In genomic region chr4:108416831-108417230, GRCh38 we compare ENCODE assay signal across 25 cellular contexts.
"Had no signal": no experiment of that assay in that cellular context is flagged by ENCODE, and none has a peak within 500 bp of the region (broad histone marks: within the 10 kb centered on the region; RNA-seq: fewer than 3 reads in every experiment).

No MANE protein-coding gene starts in this region.

- DNase-seq: dermis blood vessel endothelial cell; dorsolateral prefrontal cortex; effector CD4-positive, alpha-beta T cell; effector memory CD4-positive, alpha-beta T cell; esophagus squamous epithelium; foreskin fibroblast; foreskin melanocyte; gastrocnemius medialis; glutamatergic neuron; head of caudate nucleus; heart right ventricle; hippocampal formation; left cardiac atrium; left lung; left ventricle myocardium superior; lower lobe of right lung; mesenchymal stem cell; mucosa of descending colon; naive B cell; naive thymus-derived CD8-positive, alpha-beta T cell had no signal

- H3K27me3 Mint-ChIP-seq: naive thymus-derived CD8-positive, alpha-beta T cell had no signal

- H3K4me3 Mint-ChIP-seq: mesothelial cell of epicardium; naive B cell; naive thymus-derived CD8-positive, alpha-beta T cell had no signal

- H3K27me3 ChIP-seq: dorsolateral prefrontal cortex, esophagus squamous epithelium, gastrocnemius medialis, heart right ventricle, left lung had no signal

- H3K4me1 ChIP-seq: esophagus squamous epithelium, gastrocnemius medialis, heart right ventricle, left lung, lower lobe of right lung had no signal

- H3K27ac ChIP-seq: coronary artery, dorsolateral prefrontal cortex, esophagus squamous epithelium, gastrocnemius medialis, heart right ventricle, left lung, lower lobe of right lung had no signal

- ATAC-seq: gastrocnemius medialis; heart right ventricle; left cardiac atrium; left lung; left ventricle myocardium superior; lower lobe of right lung; mucosa of descending colon; naive thymus-derived CD8-positive, alpha-beta T cell had no signal

- H3K4me3 ChIP-seq: coronary artery, dorsolateral prefrontal cortex, esophagus squamous epithelium, gastrocnemius medialis, heart right ventricle, left lung, lower lobe of right lung, mucosa of descending colon had no signal

- H3K4me1 Mint-ChIP-seq: mesothelial cell of epicardium, naive B cell had no signal

- H3K27ac Mint-ChIP-seq: mesothelial cell of epicardium had no signal

- H3K9me3 ChIP-seq: esophagus squamous epithelium, gastrocnemius medialis, left lung, lower lobe of right lung, mucosa of descending colon had no signal

- H3K36me3 Mint-ChIP-seq: mesothelial cell of epicardium; naive B cell; naive thymus-derived CD8-positive, alpha-beta T cell had no signal

- FAIRE-seq: endothelial cell of umbilical vein, islet of Langerhans, keratinocyte had no signal

- H3K36me3 ChIP-seq: esophagus squamous epithelium, gastrocnemius medialis, heart right ventricle, left lung, lower lobe of right lung had no signal
